ENCODE assay signal across 17 cellular contexts in genomic region chr1:53576381-53576801, GRCh38.
DNase-seq lines count a peak whose midpoint lies in the region; ATAC-seq and TF ChIP-seq lines count a peak whose summit lies in the region.
"Had no signal": no experiment of that assay in that cellular context is flagged by ENCODE, and none has a peak within 500 bp of the region (broad histone marks: within the 10 kb centered on the region; RNA-seq: fewer than 3 reads in every experiment).

No MANE protein-coding gene starts in this region.

- intact Hi-C loops in CD14-positive monocyte (cut with micrococcal nuclease) = no loop called here
- intact Hi-C loops in posterior vena cava (cut with DNase I) = no loop called here

- H3K4me1 Mint-ChIP-seq in CD14-positive monocyte = no peaks in the 10 kb centered on the region
- H3K4me1 Mint-ChIP-seq in central memory CD8-positive, alpha-beta T cell = peaks cover 45% of the 10 kb centered on the region
- H3K4me1 Mint-ChIP-seq: activated CD4-positive, alpha-beta T cell treated with anti-CD3 and anti-CD28 coated beads for 36 hours; CD4-positive, CD25-positive, alpha-beta regulatory T cell had no signal

- no peak overlapping the region for H3K27ac Mint-ChIP-seq in CD14-positive monocyte
- no peak overlapping the region for H3K27ac Mint-ChIP-seq in central memory CD8-positive, alpha-beta T cell (ENCODE audit: low read depth)
- H3K27ac Mint-ChIP-seq: activated CD4-positive, alpha-beta T cell treated with anti-CD3 and anti-CD28 coated beads for 36 hours; CD4-positive, CD25-positive, alpha-beta regulatory T cell had no signal

- no peak for TF ChIP-seq CTCF in CD14-positive monocyte (IDR thresholded peaks at IDR 0.05)

- DNase-seq in NCI-H1105 treated with DMSO at 0.1 percent for 48 hours (lab: John Stamatoyannopoulos, UW) (peak; percentile 10), NCI-H1105 (lab: John Stamatoyannopoulos, UW) (no peak), CD14-positive monocyte (ENCODE audit: low spot score) (peak; percentile 11), posterior vena cava (ENCODE audit: low spot score) (peak; percentile 55), dedifferentiated amniotic fluid mesenchymal stem cell (ENCODE audit: extremely low spot score) (no peak), DMS53 treated with DMSO at 0.1 percent for 48 hours (lab: John Stamatoyannopoulos, UW; ENCODE audit: unreplicated experiment) (no peak)
- no peak for DNase-seq in central memory CD8-positive, alpha-beta T cell (ENCODE audit: low spot score in 2 of 2)
- DNase-seq: activated T-cell treated with anti-CD3 and anti-CD28 coated beads, Interleukin-2, amount 50 U/mL, for 1 hour; CD4-positive, CD25-positive, alpha-beta regulatory T cell; central memory CD4-positive, alpha-beta T cell; left cardiac atrium; mucosa of descending colon; NCI-H2081; NCI-H774; stimulated activated CD4-positive, alpha-beta T cell treated with anti-CD3 and anti-CD28 coated beads, Interleukin-4, amount 100 ng/mL, for 4 hours had no signal

- no peaks in the 10 kb centered on the region for H3K27me3 Mint-ChIP-seq in CD14-positive monocyte (ENCODE audit: low read depth in 3 of 3)
- no peaks in the 10 kb centered on the region for H3K27me3 Mint-ChIP-seq in central memory CD8-positive, alpha-beta T cell
- H3K27me3 Mint-ChIP-seq: activated CD4-positive, alpha-beta T cell treated with anti-CD3 and anti-CD28 coated beads for 36 hours; CD4-positive, CD25-positive, alpha-beta regulatory T cell had no signal

- H3K36me3 Mint-ChIP-seq in CD14-positive monocyte = no peaks in the 10 kb centered on the region
- H3K36me3 Mint-ChIP-seq in central memory CD8-positive, alpha-beta T cell (ENCODE audit: insufficient read depth) = no peaks in the 10 kb centered on the region
- H3K36me3 Mint-ChIP-seq: CD4-positive, CD25-positive, alpha-beta regulatory T cell had no signal

- no peak overlapping the region for H3K4me3 Mint-ChIP-seq in CD14-positive monocyte
- peak overlapping the region; percentile 24 for H3K4me3 Mint-ChIP-seq in central memory CD8-positive, alpha-beta T cell
- H3K4me3 Mint-ChIP-seq: activated CD4-positive, alpha-beta T cell treated with anti-CD3 and anti-CD28 coated beads for 36 hours; CD4-positive, CD25-positive, alpha-beta regulatory T cell had no signal

- no peaks in the 10 kb centered on the region for H3K9me3 Mint-ChIP-seq in CD14-positive monocyte
- no peaks in the 10 kb centered on the region for H3K9me3 Mint-ChIP-seq in central memory CD8-positive, alpha-beta T cell
- H3K9me3 Mint-ChIP-seq: CD4-positive, CD25-positive, alpha-beta regulatory T cell had no signal

- ATAC-seq in central memory CD8-positive, alpha-beta T cell (replicated peaks; ENCODE audit: extremely low read depth, poor library complexity, severe bottlenecking) = no peak
- no peak for ATAC-seq in HG03159 (IDR thresholded peaks at IDR 0.05; ENCODE audit: unreplicated experiment)
- ATAC-seq: activated CD4-positive, alpha-beta T cell treated with anti-CD3 and anti-CD28 coated beads for 36 hours; left cardiac atrium; mucosa of descending colon had no signal

Comparison
In these comparisons a context has a peak if more than half of its experiments do, and no peak if none do; other contexts are left out.
1. DNase-seq: peak in NCI-H1105 treated with DMSO at 0.1 percent for 48 hours (single experiment), CD14-positive monocyte (single experiment) and posterior vena cava (single experiment); none in NCI-H1105 (single experiment), central memory CD8-positive, alpha-beta T cell (0 of 2), dedifferentiated amniotic fluid mesenchymal stem cell (single experiment) and DMS53 treated with DMSO at 0.1 percent for 48 hours (single experiment).